ENCODE assay signal across 16 cellular contexts in the genomic region with DNA sequence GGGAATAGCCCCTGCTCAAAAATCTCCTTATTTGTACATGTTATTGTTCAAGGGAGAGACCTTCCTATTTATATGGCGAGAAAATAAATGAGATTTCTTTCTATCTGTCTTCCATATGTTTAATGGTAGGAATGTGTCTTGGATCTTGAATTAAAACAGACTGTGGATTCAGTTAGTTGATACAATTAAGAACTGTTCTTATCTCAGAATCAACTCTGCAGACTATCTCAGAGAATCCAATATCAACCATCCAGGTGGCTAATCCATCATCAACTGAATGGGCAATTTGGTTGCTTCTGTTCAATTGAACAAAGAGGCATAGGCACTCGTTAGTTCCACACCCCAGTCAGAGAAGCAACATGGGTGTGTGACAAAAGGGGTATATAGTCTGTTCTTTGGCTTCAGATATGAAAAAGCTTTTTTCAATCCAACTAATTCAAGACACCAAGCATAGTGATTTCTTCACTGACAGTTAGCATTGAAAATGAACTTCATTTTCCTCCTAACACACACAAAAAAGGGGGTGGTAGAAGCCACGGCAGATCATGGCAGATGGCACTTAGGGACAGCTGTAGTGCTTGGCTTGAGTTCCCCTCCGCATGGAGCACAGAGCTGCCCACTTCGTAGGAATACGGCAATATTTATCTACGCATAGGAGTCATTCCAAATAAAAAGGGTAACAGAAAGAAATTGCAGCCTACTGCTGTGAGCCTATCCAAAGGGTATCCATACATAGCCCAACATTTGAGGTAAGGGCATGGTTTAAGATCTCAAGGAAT.
DNase-seq lines count a peak whose midpoint lies in the region; ATAC-seq and TF ChIP-seq lines count a peak whose summit lies in the region.
"Had no signal": no experiment of that assay in that cellular context is flagged by ENCODE, and none has a peak within 500 bp of the region (broad histone marks: within the 10 kb centered on the region; RNA-seq: fewer than 3 reads in every experiment).

No MANE protein-coding gene starts in this region.

- peak overlapping the region; percentile 66 for H3K4me2 ChIP-seq in fibroblast of lung (ENCODE audit: extremely low read depth, insufficient read depth, low read length)
- H3K4me2 ChIP-seq in smooth muscle cell: peak overlapping the region; percentile 62

- DNase-seq in RWPE2 (ENCODE audit: low spot score) (no peak), fibroblast of lung (ENCODE audit: low read depth in 2 of 2) (no peak), smooth muscle cell (lab: John Stamatoyannopoulos, UW; ENCODE audit: unreplicated experiment) (no peak), NCI-H1436 (lab: John Stamatoyannopoulos, UW) (no peak), hippocampal formation (lab: John Stamatoyannopoulos, UW) (no peak)
- no peak for DNase-seq in effector memory CD4-positive, alpha-beta T cell
- DNase-seq: activated CD8-positive, alpha-beta memory T cell treated with anti-CD3 and anti-CD28 coated beads, Interleukin-2, amount 50 U/mL, for 48 hours; activated naive CD8-positive, alpha-beta T cell treated with anti-CD3 and anti-CD28 coated beads for 36 hours; CD4-positive, alpha-beta T cell; GDM1; naive thymus-derived CD4-positive, alpha-beta T cell; NCI-H1105; NCI-H69; stimulated activated naive CD8-positive, alpha-beta T cell treated with anti-CD3 and anti-CD28 coated beads, Interleukin-15, amount 100 ng/mL, for 72 hours had no signal

- no peaks in the 10 kb centered on the region for H3F3A ChIP-seq in smooth muscle cell (ENCODE audit: low read depth)

- H3K36me3 ChIP-seq in RWPE2 (ENCODE audit: low read depth) (no peaks in the 10 kb centered on the region), fibroblast of lung (ENCODE audit: control insufficient read depth, insufficient read depth, low read length) (no peaks in the 10 kb centered on the region), smooth muscle cell (ENCODE audit: low read depth) (no peaks in the 10 kb centered on the region)
- no peaks in the 10 kb centered on the region for H3K36me3 ChIP-seq in effector memory CD4-positive, alpha-beta T cell (ENCODE audit: control insufficient read depth, insufficient read depth, low read length)

- H3K9me3 ChIP-seq in RWPE2 (ENCODE audit: severe bottlenecking): no peaks in the 10 kb centered on the region
- H3K9me3 ChIP-seq in fibroblast of lung (ENCODE audit: control insufficient read depth, insufficient read depth, low read depth, low read length): no peaks in the 10 kb centered on the region
- H3K9me3 ChIP-seq in smooth muscle cell (replicated peaks; ENCODE audit: low read depth): no peaks in the 10 kb centered on the region
- no peaks in the 10 kb centered on the region for H3K9me3 ChIP-seq in effector memory CD4-positive, alpha-beta T cell (ENCODE audit: control insufficient read depth, low read length)

- no peaks in the 10 kb centered on the region for H3K79me2 ChIP-seq in fibroblast of lung (ENCODE audit: control insufficient read depth, insufficient read depth, low read length)
- H3K79me2 ChIP-seq in smooth muscle cell (ENCODE audit: low read depth): peaks cover 10% of the 10 kb centered on the region

- H3K4me3 ChIP-seq in RWPE2 (ENCODE audit: severe bottlenecking): no peak overlapping the region
- H3K4me3 ChIP-seq in fibroblast of lung (replicated peaks in 1 of 4; ENCODE audit: control extremely low read depth in 1 of 4, insufficient read depth in 1 of 4, low read depth in 3 of 4, low read length in 4 of 4): no peak overlapping the region
- no peak overlapping the region for H3K4me3 ChIP-seq in smooth muscle cell
- no peak overlapping the region for H3K4me3 ChIP-seq in effector memory CD4-positive, alpha-beta T cell (ENCODE audit: insufficient read depth, low read depth, low read length, poor library complexity, severe bottlenecking)

- H3K27ac ChIP-seq in RWPE2 (ENCODE audit: poor library complexity, severe bottlenecking) (peak overlapping the region; percentile 91), fibroblast of lung (ENCODE audit: insufficient read depth, low read length) (peak overlapping the region; percentile 4), smooth muscle cell (ENCODE audit: low read depth) (peak overlapping the region; percentile 92)
- H3K27ac ChIP-seq in effector memory CD4-positive, alpha-beta T cell (ENCODE audit: insufficient read depth, low read length, poor library complexity, severe bottlenecking): no peak overlapping the region

- H2AFZ ChIP-seq in fibroblast of lung (ENCODE audit: low read length): no peak overlapping the region
- H2AFZ ChIP-seq in smooth muscle cell (ENCODE audit: low read depth): no peak overlapping the region

- H4K20me1 ChIP-seq in fibroblast of lung (ENCODE audit: control insufficient read depth, extremely low read depth, insufficient read depth, low read length) (no peaks in the 10 kb centered on the region), smooth muscle cell (ENCODE audit: low read depth) (no peaks in the 10 kb centered on the region)

- TF ChIP-seq CTCF in RWPE2 (IDR thresholded peaks at IDR 0.05; ENCODE audit: poor library complexity, severe bottlenecking) (no peak), fibroblast of lung (conservative IDR thresholded peaks at IDR 0.05 in 1 of 2, IDR thresholded peaks at IDR 0.05 in 1 of 2; ENCODE audit: low read depth in 1 of 2, low read length in 2 of 2) (no peak), smooth muscle cell (IDR thresholded peaks at IDR 0.05; ENCODE audit: borderline replicate concordance, insufficient read depth, poor library complexity, severe bottlenecking) (no peak)

- 92% methylated on average over 7 of the region's 7 CpGs for WGBS in smooth muscle cell (ENCODE audit: low lambda C conversion rate)

- H3K4me1 ChIP-seq in RWPE2 (ENCODE audit: insufficient read depth, poor library complexity, severe bottlenecking) (peaks cover 53% of the 10 kb centered on the region), fibroblast of lung (ENCODE audit: control insufficient read depth, extremely low read depth, insufficient read depth, low read length) (no peaks in the 10 kb centered on the region), smooth muscle cell (ENCODE audit: low read depth) (peaks cover 19% of the 10 kb centered on the region)
- H3K4me1 ChIP-seq in effector memory CD4-positive, alpha-beta T cell (ENCODE audit: control insufficient read depth, insufficient read depth, low read length, poor library complexity, severe bottlenecking): no peaks in the 10 kb centered on the region

- ATAC-seq in GM18511 (IDR thresholded peaks at IDR 0.05; ENCODE audit: unreplicated experiment): peak; percentile 18
- no peak for ATAC-seq in RWPE2 (ENCODE audit: low read depth)
- ATAC-seq in GM18520 (IDR thresholded peaks at IDR 0.05; ENCODE audit: unreplicated experiment): no peak
- ATAC-seq: naive thymus-derived CD4-positive, alpha-beta T cell; stimulated activated naive CD8-positive, alpha-beta T cell treated with anti-CD3 and anti-CD28 coated beads, Interleukin-15, amount 100 ng/mL, for 72 hours had no signal

- H3K27me3 ChIP-seq in RWPE2 (ENCODE audit: insufficient read depth, poor library complexity, severe bottlenecking): no peaks in the 10 kb centered on the region
- no peaks in the 10 kb centered on the region for H3K27me3 ChIP-seq in fibroblast of lung (ENCODE audit: control insufficient read depth, insufficient read depth, low read length)
- H3K27me3 ChIP-seq in smooth muscle cell (ENCODE audit: low read depth): no peaks in the 10 kb centered on the region
- no peaks in the 10 kb centered on the region for H3K27me3 ChIP-seq in effector memory CD4-positive, alpha-beta T cell (replicated peaks; ENCODE audit: control insufficient read depth, insufficient read depth, low read length, poor library complexity, severe bottlenecking)

- H3K9ac ChIP-seq in fibroblast of lung (ENCODE audit: insufficient read depth, low read length): no peak overlapping the region
- H3K9ac ChIP-seq in smooth muscle cell (ENCODE audit: low read depth): peak overlapping the region; percentile 52
